ENCODE assay signal across 14 cellular contexts in genomic region chr1:17181785-17182464, GRCh38. TPM values are rescaled to one million over a fixed set of nuclear protein-coding genes. Genes with fewer than 3 reads are reported as not detected.
DNase-seq lines count a peak whose midpoint lies in the region; ATAC-seq, FAIRE-seq and TF ChIP-seq lines count a peak whose summit lies in the region.
"Had no signal": no experiment of that assay in that cellular context is flagged by ENCODE, and none has a peak within 500 bp of the region (broad histone marks: within the 10 kb centered on the region; RNA-seq: fewer than 3 reads in every experiment).

No MANE protein-coding gene starts in this region.

- WGBS in mesenchymal stem cell = 62% methylated on average over 6 of the region's 6 CpGs

- H3K36me3 Mint-ChIP-seq in T-helper 17 cell (ENCODE audit: low read depth) = peaks cover 4% of the 10 kb centered on the region

- H3K18ac ChIP-seq in mesenchymal stem cell (ENCODE audit: low read depth in 1 of 2, low read length in 2 of 2) = no peak overlapping the region

- no peak overlapping the region for H4K8ac ChIP-seq in mesenchymal stem cell (ENCODE audit: low read length)

- peaks cover 23% of the 10 kb centered on the region for H3K4me1 Mint-ChIP-seq in T-helper 17 cell

- peak overlapping the region; percentile 75 for H3K4me3 Mint-ChIP-seq in T-helper 17 cell

- peak overlapping the region; percentile 36; the same call in 1 of the 2 replicates for H3K4me3 ChIP-seq in BLaER1
- no peak overlapping the region for H3K4me3 ChIP-seq in mesenchymal stem cell (ENCODE audit: insufficient read depth in 1 of 2, low read depth in 1 of 2, low read length in 2 of 2)
- H3K4me3 ChIP-seq in ascending aorta = no peak overlapping the region
- H3K4me3 ChIP-seq: right atrium auricular region, SK-N-MC, transverse colon had no signal

- H3K4me2 ChIP-seq in BLaER1 (peak overlapping the region; percentile 85), mesenchymal stem cell (ENCODE audit: low read length, poor library complexity, severe bottlenecking) (no peak overlapping the region)

- TF ChIP-seq POLR2A in GM12892 (IDR thresholded peaks at IDR 0.05; ENCODE audit: low read depth, low read length) = no peak

- no peak overlapping the region for H2BK120ac ChIP-seq in mesenchymal stem cell (ENCODE audit: low read depth, low read length)

- intact Hi-C loops in ascending aorta (cut with DNase I) = no loop called here

- H2BK15ac ChIP-seq in mesenchymal stem cell (ENCODE audit: low read depth, poor library complexity, severe bottlenecking) = no peak overlapping the region

- H3K27ac ChIP-seq in BLaER1 (peak overlapping the region; percentile 71), mesenchymal stem cell (ENCODE audit: low read length, poor library complexity, severe bottlenecking) (no peak overlapping the region), ascending aorta (no peak overlapping the region)
- H3K27ac ChIP-seq: epithelial cell of prostate, right atrium auricular region, SK-N-MC, transverse colon had no signal

- H3K27me3 ChIP-seq in BLaER1 = no peaks in the 10 kb centered on the region
- peaks cover 0 to 44% of the 10 kb centered on the region in 2 experiments for H3K27me3 ChIP-seq in mesenchymal stem cell (ENCODE audit: control insufficient read depth in 1 of 2, insufficient read depth in 1 of 2, low read length in 2 of 2)
- H3K27me3 ChIP-seq in ascending aorta = no peaks in the 10 kb centered on the region
- H3K27me3 ChIP-seq: right atrium auricular region had no signal

- no peaks in the 10 kb centered on the region for H3K79me1 ChIP-seq in mesenchymal stem cell (replicated peaks; ENCODE audit: low read length, poor library complexity, severe bottlenecking)

- peaks cover 4% of the 10 kb centered on the region for H3K27me3 Mint-ChIP-seq in T-helper 17 cell

- no peak overlapping the region for H3K23ac ChIP-seq in mesenchymal stem cell (ENCODE audit: low read length in 2 of 2)

- POLR2A ChIA-PET in GM10248 (lab: Yijun Ruan, JAX) = no interaction called here

- H3K4ac ChIP-seq in mesenchymal stem cell (ENCODE audit: low read depth in 1 of 2, low read length in 2 of 2) = no peak overlapping the region

- no peak overlapping the region for H2BK5ac ChIP-seq in mesenchymal stem cell (ENCODE audit: low read depth, low read length, poor library complexity, severe bottlenecking)

- FAIRE-seq in GM12892 (lab: Jason Lieb, UNC) = peak; percentile 63

- CTCF ChIA-PET in GM10248 (lab: Yijun Ruan, JAX) = no interaction called here

- H3K27ac Mint-ChIP-seq in T-helper 17 cell = no peak overlapping the region

- no peak for DNase-seq in GM12892 (ENCODE audit: insufficient read length)
- no peak for DNase-seq in T-helper 17 cell
- DNase-seq in mesenchymal stem cell = no peak
- no peak for DNase-seq in GM19240 (ENCODE audit: insufficient read length, low spot score)
- no peak for DNase-seq in foreskin melanocyte
- DNase-seq in GM10248 (ENCODE audit: extremely low spot score) = no peak
- DNase-seq in ascending aorta (ENCODE audit: low spot score in 2 of 2) = no peak
- DNase-seq: NCI-H1092 treated with DMSO at 0.1 percent for 48 hours, NCI-H69, transverse colon had no signal

- H3K9me3 ChIP-seq in BLaER1 (no peaks in the 10 kb centered on the region), T-helper 17 cell (ENCODE audit: control insufficient read depth, low read length, poor library complexity, severe bottlenecking) (no peaks in the 10 kb centered on the region), mesenchymal stem cell (ENCODE audit: control insufficient read depth, low read length) (peaks cover 3% of the 10 kb centered on the region), ascending aorta (no peaks in the 10 kb centered on the region)
- H3K9me3 ChIP-seq: right atrium auricular region, transverse colon had no signal

- no peaks in the 10 kb centered on the region for H3K36me3 ChIP-seq in BLaER1
- H3K36me3 ChIP-seq in mesenchymal stem cell (ENCODE audit: control insufficient read depth in 1 of 2, insufficient read depth in 2 of 2, low read depth in 1 of 2, low read length in 2 of 2) = no peaks in the 10 kb centered on the region
- no peaks in the 10 kb centered on the region for H3K36me3 ChIP-seq in ascending aorta
- H3K36me3 ChIP-seq: right atrium auricular region, transverse colon had no signal

- H2BK12ac ChIP-seq in mesenchymal stem cell (ENCODE audit: low read length in 2 of 2) = no peak overlapping the region

- no peaks in the 10 kb centered on the region for H4K20me1 ChIP-seq in BLaER1

- no peak overlapping the region for H2AFZ ChIP-seq in mesenchymal stem cell (ENCODE audit: low read depth, low read length)

- peak; percentile 50 for ATAC-seq in T-helper 17 cell

- H3K9ac ChIP-seq in BLaER1 = no peak overlapping the region; the same call in 1 of the 2 replicates
- no peak overlapping the region for H3K9ac ChIP-seq in mesenchymal stem cell (ENCODE audit: low read length)

- H3K14ac ChIP-seq in mesenchymal stem cell (ENCODE audit: low read length in 2 of 2) = no peak overlapping the region

- no peak for TF ChIP-seq CTCF in GM10248 (IDR thresholded peaks at IDR 0.05; ENCODE audit: control extremely low read depth, extremely low read depth, low read depth, missing control alignments)
- TF ChIP-seq CTCF in ascending aorta (IDR thresholded peaks at IDR 0.05) = no peak

- peak overlapping the region; percentile 1 for H2AK5ac ChIP-seq in mesenchymal stem cell (ENCODE audit: low read length, severe bottlenecking)

- no peak overlapping the region for H4K91ac ChIP-seq in mesenchymal stem cell (ENCODE audit: low read length)

- H3K4me1 ChIP-seq in BLaER1 (peaks cover 55% of the 10 kb centered on the region), mesenchymal stem cell (ENCODE audit: control insufficient read depth, insufficient read depth, low read depth, low read length) (peaks cover 18% of the 10 kb centered on the region), ascending aorta (no peaks in the 10 kb centered on the region)
- H3K4me1 ChIP-seq: right atrium auricular region, transverse colon had no signal

RNA-seq across cellular contexts. Expression of gene PADI1, which starts 23.0 kb away (rescaled TPM):
- not detected for polyA plus RNA-seq in GM12892 (2012; ENCODE audit: missing spikeins)
- total RNA-seq in T-helper 17 cell (not detected), ascending aorta (not detected)
- 0.03 TPM for polyA plus RNA-seq in mesenchymal stem cell (2013, experiment 1 of 2)
- 0.10 TPM for polyA plus RNA-seq in mesenchymal stem cell (2013, experiment 2 of 2)
- total RNA-seq: right atrium auricular region had no signal
